1 cellular context compared by ENCODE assay signal in the genomic region with DNA sequence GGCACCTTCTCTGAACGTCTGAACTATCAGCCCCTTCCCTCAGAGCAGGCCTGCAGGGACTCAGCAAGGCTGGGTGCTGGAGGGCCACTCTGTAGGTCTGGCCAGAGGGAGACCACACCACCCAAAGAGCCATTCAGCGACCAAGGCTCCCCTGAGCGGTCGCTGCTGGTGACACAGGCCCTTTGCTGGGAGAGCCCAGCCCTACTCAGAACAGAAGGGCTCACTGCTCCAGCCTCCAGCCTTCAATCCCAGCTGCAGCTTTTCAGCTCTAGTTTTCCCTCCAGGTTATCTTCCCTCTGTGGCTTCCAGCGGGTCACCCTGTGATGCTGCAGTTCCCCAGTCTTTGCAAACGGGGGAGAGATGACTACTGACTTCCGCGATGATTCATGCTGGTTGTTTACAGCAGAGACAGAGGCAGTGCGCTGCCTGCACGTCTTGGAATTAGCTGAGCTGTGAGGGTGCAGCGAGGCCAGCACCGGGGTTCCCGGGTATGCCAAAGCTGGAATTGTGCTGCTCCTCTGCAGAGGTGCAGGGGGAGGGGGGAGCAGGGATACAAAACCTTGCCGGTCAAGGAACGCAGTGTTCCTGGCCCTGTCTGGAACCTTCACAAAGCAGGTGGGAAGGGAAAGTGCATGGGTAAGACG.
A peak's percentile ranks its signal among the peaks of the same experiment; 100 is the strongest.
TF ChIP-seq lines count a peak whose summit lies in the region.

No MANE protein-coding gene starts in this region.

TF ChIP-seq in HepG2, 621 proteins besides CTCF, POLR2A, EP300 and RAD21 (continued from another document and continues in another):
- TF ChIP-seq, protein P1, sequence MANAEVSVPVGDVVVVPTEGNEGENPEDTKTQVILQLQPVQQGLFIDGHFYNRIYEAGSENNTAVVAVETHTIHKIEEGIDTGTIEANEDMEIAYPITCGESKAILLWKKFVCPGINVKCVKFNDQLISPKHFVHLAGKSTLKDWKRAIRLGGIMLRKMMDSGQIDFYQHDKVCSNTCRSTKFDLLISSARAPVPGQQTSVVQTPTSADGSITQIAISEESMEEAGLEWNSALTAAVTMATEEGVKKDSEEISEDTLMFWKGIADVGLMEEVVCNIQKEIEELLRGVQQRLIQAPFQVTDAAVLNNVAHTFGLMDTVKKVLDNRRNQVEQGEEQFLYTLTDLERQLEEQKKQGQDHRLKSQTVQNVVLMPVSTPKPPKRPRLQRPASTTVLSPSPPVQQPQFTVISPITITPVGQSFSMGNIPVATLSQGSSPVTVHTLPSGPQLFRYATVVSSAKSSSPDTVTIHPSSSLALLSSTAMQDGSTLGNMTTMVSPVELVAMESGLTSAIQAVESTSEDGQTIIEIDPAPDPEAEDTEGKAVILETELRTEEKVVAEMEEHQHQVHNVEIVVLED (CRISPR knock-in tag; IDR thresholded peaks at IDR 0.05; ENCODE audit: borderline replicate concordance): 0 out of 2 replicates have a peak, but pooled peaks have one; percentile 26
- TF ChIP-seq ZNF230 (CRISPR knock-in tag; IDR thresholded peaks at IDR 0.05) (peak; percentile 37; the same call in 1 of the 2 replicates), MTA1 (CRISPR knock-in tag; IDR thresholded peaks at IDR 0.05; ENCODE audit: borderline replicate concordance) (0 out of 2 replicates have a peak, but pooled peaks have one; percentile 31), ZNF333 (CRISPR knock-in tag; IDR thresholded peaks at IDR 0.05; ENCODE audit: borderline replicate concordance) (peak; percentile 77; the same call in 1 of the 2 replicates), ZNF460 (CRISPR knock-in tag; IDR thresholded peaks at IDR 0.05; ENCODE audit: borderline replicate concordance) (no peak), TBX2 (CRISPR knock-in tag; IDR thresholded peaks at IDR 0.05; ENCODE audit: borderline replicate concordance) (no peak; the same call in 1 of the 2 replicates), CCDC6 (CRISPR knock-in tag; IDR thresholded peaks at IDR 0.05) (0 out of 2 replicates have a peak, but pooled peaks have one; percentile 29), ZNF660 (CRISPR knock-in tag; IDR thresholded peaks at IDR 0.05; ENCODE audit: borderline replicate concordance, low read depth) (no peak), ATF1 (CRISPR knock-in tag; IDR thresholded peaks at IDR 0.05) (peak; percentile 40; the same call in 1 of the 2 replicates), GABPB1 (CRISPR knock-in tag; IDR thresholded peaks at IDR 0.05) (peak; percentile 75), ARNT (IDR thresholded peaks at IDR 0.05) (no peak), BHLHE40 (IDR thresholded peaks at IDR 0.05; ENCODE audit: low read length) (0 out of 2 replicates have a peak, but pooled peaks have one; percentile 27), JUND (CRISPR knock-in tag; IDR thresholded peaks at IDR 0.05) (peak; percentile 89), IRF2 (CRISPR knock-in tag; IDR thresholded peaks at IDR 0.05) (peak; percentile 43; the same call in 1 of the 2 replicates), ZNF556 (CRISPR knock-in tag; IDR thresholded peaks at IDR 0.05; ENCODE audit: borderline replicate concordance) (peak; percentile 53; the same call in 1 of the 2 replicates), FOXK1 (CRISPR knock-in tag; IDR thresholded peaks at IDR 0.05; ENCODE audit: borderline replicate concordance, low read depth) (peak; percentile 86; the same call in 1 of the 2 replicates), ZZZ3 (CRISPR knock-in tag; IDR thresholded peaks at IDR 0.05; ENCODE audit: borderline replicate concordance) (0 out of 2 replicates have a peak, but pooled peaks have one; percentile 28), PLRG1 (conservative IDR thresholded peaks at IDR 0.05) (no peak), FOSL1 (CRISPR knock-in tag; IDR thresholded peaks at IDR 0.05; ENCODE audit: borderline replicate concordance) (peak; percentile 44; the same call in 1 of the 2 replicates), HIVEP1 (CRISPR knock-in tag; IDR thresholded peaks at IDR 0.05) (peak; percentile 57; the same call in 1 of the 2 replicates), ZNF274 (CRISPR knock-in tag; IDR thresholded peaks at IDR 0.05) (peak; percentile 60), SOX5 (CRISPR knock-in tag; IDR thresholded peaks at IDR 0.05; ENCODE audit: borderline replicate concordance) (peak; percentile 67; the same call in 1 of the 2 replicates), SMAD3 (CRISPR knock-in tag; IDR thresholded peaks at IDR 0.05) (peak; percentile 45; the same call in 1 of the 2 replicates), HHEX (CRISPR knock-in tag; IDR thresholded peaks at IDR 0.05) (no peak), ZNF674 (CRISPR knock-in tag; IDR thresholded peaks at IDR 0.05; ENCODE audit: low read depth) (no peak), RCOR2 (CRISPR knock-in tag; IDR thresholded peaks at IDR 0.05) (peak; percentile 73), ZNF225 (CRISPR knock-in tag; IDR thresholded peaks at IDR 0.05) (peak; percentile 61; the same call in 1 of the 2 replicates), NR2F6 (IDR thresholded peaks at IDR 0.05) (no peak), NR2F6 (CRISPR knock-in tag; IDR thresholded peaks at IDR 0.05) (peak; percentile 24; the same call in 1 of the 2 replicates), GABPA (IDR thresholded peaks at IDR 0.05; ENCODE audit: low read depth, low read length) (no peak), GABPA (CRISPR knock-in tag; IDR thresholded peaks at IDR 0.05; ENCODE audit: low read depth) (peak; percentile 65), RFX5 (IDR thresholded peaks at IDR 0.05; ENCODE audit: low read depth, low read length) (no peak), FOXO1 (CRISPR knock-in tag; IDR thresholded peaks at IDR 0.05) (peak; percentile 97), FOXP1 (IDR thresholded peaks at IDR 0.05) (no peak), FOXP1 (CRISPR knock-in tag; IDR thresholded peaks at IDR 0.05) (peak; percentile 89), ZNF792 (CRISPR knock-in tag; IDR thresholded peaks at IDR 0.05) (peak; percentile 84)
- TF ChIP-seq, protein P2, sequence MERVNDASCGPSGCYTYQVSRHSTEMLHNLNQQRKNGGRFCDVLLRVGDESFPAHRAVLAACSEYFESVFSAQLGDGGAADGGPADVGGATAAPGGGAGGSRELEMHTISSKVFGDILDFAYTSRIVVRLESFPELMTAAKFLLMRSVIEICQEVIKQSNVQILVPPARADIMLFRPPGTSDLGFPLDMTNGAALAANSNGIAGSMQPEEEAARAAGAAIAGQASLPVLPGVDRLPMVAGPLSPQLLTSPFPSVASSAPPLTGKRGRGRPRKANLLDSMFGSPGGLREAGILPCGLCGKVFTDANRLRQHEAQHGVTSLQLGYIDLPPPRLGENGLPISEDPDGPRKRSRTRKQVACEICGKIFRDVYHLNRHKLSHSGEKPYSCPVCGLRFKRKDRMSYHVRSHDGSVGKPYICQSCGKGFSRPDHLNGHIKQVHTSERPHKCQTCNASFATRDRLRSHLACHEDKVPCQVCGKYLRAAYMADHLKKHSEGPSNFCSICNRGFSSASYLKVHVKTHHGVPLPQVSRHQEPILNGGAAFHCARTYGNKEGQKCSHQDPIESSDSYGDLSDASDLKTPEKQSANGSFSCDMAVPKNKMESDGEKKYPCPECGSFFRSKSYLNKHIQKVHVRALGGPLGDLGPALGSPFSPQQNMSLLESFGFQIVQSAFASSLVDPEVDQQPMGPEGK (CRISPR knock-in tag; IDR thresholded peaks at IDR 0.05): no peak
- TF ChIP-seq, protein P3, sequence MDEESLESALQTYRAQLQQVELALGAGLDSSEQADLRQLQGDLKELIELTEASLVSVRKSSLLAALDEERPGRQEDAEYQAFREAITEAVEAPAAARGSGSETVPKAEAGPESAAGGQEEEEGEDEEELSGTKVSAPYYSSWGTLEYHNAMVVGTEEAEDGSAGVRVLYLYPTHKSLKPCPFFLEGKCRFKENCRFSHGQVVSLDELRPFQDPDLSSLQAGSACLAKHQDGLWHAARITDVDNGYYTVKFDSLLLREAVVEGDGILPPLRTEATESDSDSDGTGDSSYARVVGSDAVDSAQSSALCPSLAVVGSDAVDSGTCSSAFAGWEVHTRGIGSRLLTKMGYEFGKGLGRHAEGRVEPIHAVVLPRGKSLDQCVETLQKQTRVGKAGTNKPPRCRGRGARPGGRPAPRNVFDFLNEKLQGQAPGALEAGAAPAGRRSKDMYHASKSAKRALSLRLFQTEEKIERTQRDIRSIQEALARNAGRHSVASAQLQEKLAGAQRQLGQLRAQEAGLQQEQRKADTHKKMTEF (CRISPR knock-in tag; IDR thresholded peaks at IDR 0.05): peak; percentile 43; the same call in 1 of the 2 replicates
- TF ChIP-seq, protein P4, sequence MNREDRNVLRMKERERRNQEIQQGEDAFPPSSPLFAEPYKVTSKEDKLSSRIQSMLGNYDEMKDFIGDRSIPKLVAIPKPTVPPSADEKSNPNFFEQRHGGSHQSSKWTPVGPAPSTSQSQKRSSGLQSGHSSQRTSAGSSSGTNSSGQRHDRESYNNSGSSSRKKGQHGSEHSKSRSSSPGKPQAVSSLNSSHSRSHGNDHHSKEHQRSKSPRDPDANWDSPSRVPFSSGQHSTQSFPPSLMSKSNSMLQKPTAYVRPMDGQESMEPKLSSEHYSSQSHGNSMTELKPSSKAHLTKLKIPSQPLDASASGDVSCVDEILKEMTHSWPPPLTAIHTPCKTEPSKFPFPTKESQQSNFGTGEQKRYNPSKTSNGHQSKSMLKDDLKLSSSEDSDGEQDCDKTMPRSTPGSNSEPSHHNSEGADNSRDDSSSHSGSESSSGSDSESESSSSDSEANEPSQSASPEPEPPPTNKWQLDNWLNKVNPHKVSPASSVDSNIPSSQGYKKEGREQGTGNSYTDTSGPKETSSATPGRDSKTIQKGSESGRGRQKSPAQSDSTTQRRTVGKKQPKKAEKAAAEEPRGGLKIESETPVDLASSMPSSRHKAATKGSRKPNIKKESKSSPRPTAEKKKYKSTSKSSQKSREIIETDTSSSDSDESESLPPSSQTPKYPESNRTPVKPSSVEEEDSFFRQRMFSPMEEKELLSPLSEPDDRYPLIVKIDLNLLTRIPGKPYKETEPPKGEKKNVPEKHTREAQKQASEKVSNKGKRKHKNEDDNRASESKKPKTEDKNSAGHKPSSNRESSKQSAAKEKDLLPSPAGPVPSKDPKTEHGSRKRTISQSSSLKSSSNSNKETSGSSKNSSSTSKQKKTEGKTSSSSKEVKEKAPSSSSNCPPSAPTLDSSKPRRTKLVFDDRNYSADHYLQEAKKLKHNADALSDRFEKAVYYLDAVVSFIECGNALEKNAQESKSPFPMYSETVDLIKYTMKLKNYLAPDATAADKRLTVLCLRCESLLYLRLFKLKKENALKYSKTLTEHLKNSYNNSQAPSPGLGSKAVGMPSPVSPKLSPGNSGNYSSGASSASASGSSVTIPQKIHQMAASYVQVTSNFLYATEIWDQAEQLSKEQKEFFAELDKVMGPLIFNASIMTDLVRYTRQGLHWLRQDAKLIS (CRISPR knock-in tag; IDR thresholded peaks at IDR 0.05): no peak
- TF ChIP-seq, protein P5, sequence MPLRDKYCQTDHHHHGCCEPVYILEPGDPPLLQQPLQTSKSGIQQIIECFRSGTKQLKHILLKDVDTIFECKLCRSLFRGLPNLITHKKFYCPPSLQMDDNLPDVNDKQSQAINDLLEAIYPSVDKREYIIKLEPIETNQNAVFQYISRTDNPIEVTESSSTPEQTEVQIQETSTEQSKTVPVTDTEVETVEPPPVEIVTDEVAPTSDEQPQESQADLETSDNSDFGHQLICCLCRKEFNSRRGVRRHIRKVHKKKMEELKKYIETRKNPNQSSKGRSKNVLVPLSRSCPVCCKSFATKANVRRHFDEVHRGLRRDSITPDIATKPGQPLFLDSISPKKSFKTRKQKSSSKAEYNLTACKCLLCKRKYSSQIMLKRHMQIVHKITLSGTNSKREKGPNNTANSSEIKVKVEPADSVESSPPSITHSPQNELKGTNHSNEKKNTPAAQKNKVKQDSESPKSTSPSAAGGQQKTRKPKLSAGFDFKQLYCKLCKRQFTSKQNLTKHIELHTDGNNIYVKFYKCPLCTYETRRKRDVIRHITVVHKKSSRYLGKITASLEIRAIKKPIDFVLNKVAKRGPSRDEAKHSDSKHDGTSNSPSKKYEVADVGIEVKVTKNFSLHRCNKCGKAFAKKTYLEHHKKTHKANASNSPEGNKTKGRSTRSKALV (CRISPR knock-in tag; IDR thresholded peaks at IDR 0.05): 0 out of 2 replicates have a peak, but pooled peaks have one; percentile 34
- TF ChIP-seq, protein P6, sequence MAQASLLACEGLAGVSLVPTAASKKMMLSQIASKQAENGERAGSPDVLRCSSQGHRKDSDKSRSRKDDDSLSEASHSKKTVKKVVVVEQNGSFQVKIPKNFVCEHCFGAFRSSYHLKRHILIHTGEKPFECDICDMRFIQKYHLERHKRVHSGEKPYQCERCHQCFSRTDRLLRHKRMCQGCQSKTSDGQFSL (CRISPR knock-in tag; IDR thresholded peaks at IDR 0.05): no peak
- TF ChIP-seq, protein P7, sequence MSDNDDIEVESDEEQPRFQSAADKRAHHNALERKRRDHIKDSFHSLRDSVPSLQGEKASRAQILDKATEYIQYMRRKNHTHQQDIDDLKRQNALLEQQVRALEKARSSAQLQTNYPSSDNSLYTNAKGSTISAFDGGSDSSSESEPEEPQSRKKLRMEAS (IDR thresholded peaks at IDR 0.05): peak; percentile 42; the same call in 1 of the 2 replicates
- TF ChIP-seq, protein P8, sequence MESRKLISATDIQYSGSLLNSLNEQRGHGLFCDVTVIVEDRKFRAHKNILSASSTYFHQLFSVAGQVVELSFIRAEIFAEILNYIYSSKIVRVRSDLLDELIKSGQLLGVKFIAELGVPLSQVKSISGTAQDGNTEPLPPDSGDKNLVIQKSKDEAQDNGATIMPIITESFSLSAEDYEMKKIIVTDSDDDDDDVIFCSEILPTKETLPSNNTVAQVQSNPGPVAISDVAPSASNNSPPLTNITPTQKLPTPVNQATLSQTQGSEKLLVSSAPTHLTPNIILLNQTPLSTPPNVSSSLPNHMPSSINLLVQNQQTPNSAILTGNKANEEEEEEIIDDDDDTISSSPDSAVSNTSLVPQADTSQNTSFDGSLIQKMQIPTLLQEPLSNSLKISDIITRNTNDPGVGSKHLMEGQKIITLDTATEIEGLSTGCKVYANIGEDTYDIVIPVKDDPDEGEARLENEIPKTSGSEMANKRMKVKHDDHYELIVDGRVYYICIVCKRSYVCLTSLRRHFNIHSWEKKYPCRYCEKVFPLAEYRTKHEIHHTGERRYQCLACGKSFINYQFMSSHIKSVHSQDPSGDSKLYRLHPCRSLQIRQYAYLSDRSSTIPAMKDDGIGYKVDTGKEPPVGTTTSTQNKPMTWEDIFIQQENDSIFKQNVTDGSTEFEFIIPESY (CRISPR knock-in tag; IDR thresholded peaks at IDR 0.05): peak; percentile 66; the same call in 1 of the 2 replicates
- TF ChIP-seq, protein P9, sequence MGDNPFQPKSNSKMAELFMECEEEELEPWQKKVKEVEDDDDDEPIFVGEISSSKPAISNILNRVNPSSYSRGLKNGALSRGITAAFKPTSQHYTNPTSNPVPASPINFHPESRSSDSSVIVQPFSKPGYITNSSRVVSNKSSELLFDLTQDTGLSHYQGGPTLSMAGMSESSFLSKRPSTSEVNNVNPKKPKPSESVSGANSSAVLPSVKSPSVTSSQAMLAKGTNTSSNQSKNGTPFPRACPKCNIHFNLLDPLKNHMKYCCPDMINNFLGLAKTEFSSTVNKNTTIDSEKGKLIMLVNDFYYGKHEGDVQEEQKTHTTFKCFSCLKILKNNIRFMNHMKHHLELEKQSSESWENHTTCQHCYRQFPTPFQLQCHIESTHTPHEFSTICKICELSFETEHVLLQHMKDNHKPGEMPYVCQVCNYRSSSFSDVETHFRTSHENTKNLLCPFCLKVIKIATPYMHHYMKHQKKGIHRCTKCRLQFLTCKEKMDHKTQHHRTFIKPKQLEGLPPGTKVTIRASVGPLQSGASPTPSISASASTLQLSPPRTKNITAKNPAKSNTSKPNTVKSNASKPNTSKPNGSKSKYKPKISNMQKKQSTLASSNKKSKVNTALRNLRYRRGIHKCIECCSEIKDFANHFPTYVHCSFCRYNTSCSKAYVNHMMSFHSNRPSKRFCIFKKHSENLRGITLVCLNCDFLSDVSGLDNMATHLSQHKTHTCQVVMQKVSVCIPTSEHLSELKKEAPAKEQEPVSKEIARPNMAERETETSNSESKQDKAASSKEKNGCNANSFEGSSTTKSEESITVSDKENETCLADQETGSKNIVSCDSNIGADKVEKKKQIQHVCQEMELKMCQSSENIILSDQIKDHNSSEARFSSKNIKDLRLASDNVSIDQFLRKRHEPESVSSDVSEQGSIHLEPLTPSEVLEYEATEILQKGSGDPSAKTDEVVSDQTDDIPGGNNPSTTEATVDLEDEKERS (CRISPR knock-in tag; IDR thresholded peaks at IDR 0.05): 0 out of 2 replicates have a peak, but pooled peaks have one; percentile 30
